9 cellular contexts compared by ENCODE assay signal in genomic region chr11:6604081-6604626, GRCh38.
DNase-seq lines count a peak whose midpoint lies in the region; ATAC-seq and FAIRE-seq lines count a peak whose summit lies in the region.
"Had no signal": no experiment of that assay in that cellular context is flagged by ENCODE, and none has a peak within 500 bp of the region (broad histone marks: within the 10 kb centered on the region; RNA-seq: fewer than 3 reads in every experiment).

No MANE protein-coding gene starts in this region.

- no peak overlapping the region for H3K4me3 Mint-ChIP-seq in activated naive CD4-positive, alpha-beta T cell treated with anti-CD3 and anti-CD28 coated beads, Interleukin-2, amount 10 ng/mL, durations not matched to agents 7 days and 5 days
- H3K4me3 Mint-ChIP-seq: activated naive CD8-positive, alpha-beta T cell had no signal

- H3K27ac Mint-ChIP-seq in activated naive CD4-positive, alpha-beta T cell treated with anti-CD3 and anti-CD28 coated beads, Interleukin-2, amount 10 ng/mL, durations not matched to agents 7 days and 5 days: no peak overlapping the region
- H3K27ac Mint-ChIP-seq: activated naive CD8-positive, alpha-beta T cell had no signal

- DNase-seq in COLO668 (lab: John Stamatoyannopoulos, UW; ENCODE audit: unreplicated experiment) (peak; percentile 33), GM19239 (ENCODE audit: insufficient read length, low spot score) (peak; percentile 60), RPMI8226 (peak; percentile 68), germinal center (ENCODE audit: low spot score) (peak; percentile 60), nucleus accumbens (lab: John Stamatoyannopoulos, UW) (peak in 39 of 56 donors; percentile 26 to 70 (median 52)), NCI-H2171 treated with DMSO at 0.1 percent for 48 hours (lab: John Stamatoyannopoulos, UW) (no peak)
- DNase-seq in activated naive CD4-positive, alpha-beta T cell treated with anti-CD3 and anti-CD28 coated beads, Interleukin-2, amount 10 ng/mL, durations not matched to agents 7 days and 5 days: peak; percentile 72

- ATAC-seq in HG03378 (IDR thresholded peaks at IDR 0.05; ENCODE audit: unreplicated experiment): peak; percentile 39

- CTCF ChIA-PET in activated naive CD4-positive, alpha-beta T cell treated with anti-CD3 and anti-CD28 coated beads, Interleukin-2, amount 10 ng/mL, durations not matched to agents 7 days and 5 days (lab: Charles Lee): interaction anchor here (0.8 to 7.2 kb wide), 20 partner anchors 9 to 225 kb away, joined by 3 to 66 read pairs (median 4); partner anchors contain the start of genes MRPL17, TAF10 and TPP1

- no peak for FAIRE-seq in GM19239 (lab: Jason Lieb, UNC)

- no peaks in the 10 kb centered on the region for H3K9me3 Mint-ChIP-seq in activated naive CD4-positive, alpha-beta T cell treated with anti-CD3 and anti-CD28 coated beads, Interleukin-2, amount 10 ng/mL, durations not matched to agents 7 days and 5 days

- no peaks in the 10 kb centered on the region for H3K27me3 Mint-ChIP-seq in activated naive CD4-positive, alpha-beta T cell treated with anti-CD3 and anti-CD28 coated beads, Interleukin-2, amount 10 ng/mL, durations not matched to agents 7 days and 5 days
- H3K27me3 Mint-ChIP-seq: activated naive CD8-positive, alpha-beta T cell had no signal

- no peaks in the 10 kb centered on the region for H3K4me1 Mint-ChIP-seq in activated naive CD4-positive, alpha-beta T cell treated with anti-CD3 and anti-CD28 coated beads, Interleukin-2, amount 10 ng/mL, durations not matched to agents 7 days and 5 days

- H3K36me3 Mint-ChIP-seq in activated naive CD4-positive, alpha-beta T cell treated with anti-CD3 and anti-CD28 coated beads, Interleukin-2, amount 10 ng/mL, durations not matched to agents 7 days and 5 days: peaks cover 42% of the 10 kb centered on the region
